19 cellular contexts compared by ENCODE assay signal in the genomic region with DNA sequence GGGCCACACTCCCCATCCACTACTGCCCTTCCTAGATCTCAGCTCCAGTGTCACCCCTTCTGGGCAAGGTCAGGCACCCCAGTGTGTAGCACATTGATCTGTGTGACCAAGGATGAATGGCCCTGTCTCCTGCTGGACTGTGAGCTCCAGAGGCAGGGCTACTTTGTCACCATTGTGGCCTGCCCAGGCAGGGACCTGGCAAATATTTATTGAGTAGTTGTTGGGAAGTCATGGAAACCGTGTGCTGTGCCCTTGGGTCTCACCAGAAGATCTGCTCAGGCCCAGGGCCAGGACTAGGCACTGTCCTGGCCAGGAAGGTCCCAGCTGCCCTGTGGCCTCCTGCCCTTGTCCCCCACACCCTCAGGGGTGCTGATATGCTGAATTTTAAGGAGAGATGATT. TPM values are rescaled to one million over a fixed set of nuclear protein-coding genes. Genes with fewer than 3 reads are reported as not detected.
DNase-seq lines count a peak whose midpoint lies in the region; ATAC-seq and TF ChIP-seq lines count a peak whose summit lies in the region.
"Had no signal": no experiment of that assay in that cellular context is flagged by ENCODE, and none has a peak within 500 bp of the region (broad histone marks: within the 10 kb centered on the region; RNA-seq: fewer than 3 reads in every experiment).

No MANE protein-coding gene starts in this region.

- no peak overlapping the region for H3K4me2 ChIP-seq in H9 (ENCODE audit: insufficient read depth, insufficient read length, low read length)
- H3K4me2 ChIP-seq: A549 had no signal

- H4K91ac ChIP-seq in H9 (ENCODE audit: insufficient read length, low read depth, low read length) = no peak overlapping the region

- H4K5ac ChIP-seq in H9 (ENCODE audit: insufficient read length, low read depth, low read length) = no peak overlapping the region

- no peak overlapping the region for H3T11ph ChIP-seq in H9 (ENCODE audit: low read length)

- no peak overlapping the region for H2AK5ac ChIP-seq in H9 (ENCODE audit: insufficient read length, low read length)

- no peak overlapping the region for H3K23ac ChIP-seq in H9 (ENCODE audit: insufficient read length, low read depth, low read length)

- H3K4me1 ChIP-seq in H9 (ENCODE audit: insufficient read depth, low read length) (no peaks in the 10 kb centered on the region), adrenal gland (replicated peaks in 1 of 2) (peaks cover 0 to 8% of the 10 kb centered on the region in 2 donors), mucosa of descending colon (ENCODE audit: low read depth) (no peaks in the 10 kb centered on the region)
- H3K4me1 ChIP-seq: A549, psoas muscle had no signal

- peaks cover 30% of the 10 kb centered on the region for H3K36me3 Mint-ChIP-seq in activated CD4-positive, alpha-beta T cell treated with anti-CD3 and anti-CD28 coated beads, Interleukin-2, amount 10 ng/mL, durations not matched to agents 24 days and 14 days (ENCODE audit: low read depth)
- peaks cover 5 to 39% (median 13%) of the 10 kb centered on the region in 3 experiments; a peak in 6 of 7 replicates for H3K36me3 Mint-ChIP-seq in H9 (ENCODE audit: insufficient read depth in 1 of 3, low read depth in 3 of 3)
- H3K36me3 Mint-ChIP-seq: naive thymus-derived CD4-positive, alpha-beta T cell had no signal

- H3K4me1 Mint-ChIP-seq in activated CD4-positive, alpha-beta T cell treated with anti-CD3 and anti-CD28 coated beads, Interleukin-2, amount 10 ng/mL, durations not matched to agents 24 days and 14 days = peaks cover 37% of the 10 kb centered on the region
- peaks cover 6 to 14% of the 10 kb centered on the region in 2 experiments; a peak in 3 of 4 replicates for H3K4me1 Mint-ChIP-seq in H9

- peaks cover 5% of the 10 kb centered on the region for H3K79me1 ChIP-seq in H9 (ENCODE audit: insufficient read depth, low read depth, low read length, poor library complexity, severe bottlenecking)

- H3K4me3 ChIP-seq in adrenal gland = no peak overlapping the region
- no peak overlapping the region for H3K4me3 ChIP-seq in mucosa of descending colon
- H3K4me3 ChIP-seq: A549, esophagus squamous epithelium, psoas muscle, SK-N-MC, tibial artery had no signal

- no peak overlapping the region for H2BK12ac ChIP-seq in H9 (ENCODE audit: insufficient read length, low read depth, low read length)

- TF ChIP-seq CTCF in H9 (conservative IDR thresholded peaks at IDR 0.05) = no peak
- TF ChIP-seq CTCF in adrenal gland (IDR thresholded peaks at IDR 0.05) = no peak
- TF ChIP-seq CTCF in mucosa of descending colon (IDR thresholded peaks at IDR 0.05) = no peak

- H2BK5ac ChIP-seq in H9 (ENCODE audit: insufficient read length, low read length) = no peak overlapping the region

- peaks cover 47% of the 10 kb centered on the region; the same call in 1 of the 2 replicates for H3K79me2 ChIP-seq in H9 (ENCODE audit: insufficient read depth, low read length)

- no peak overlapping the region for H2BK120ac ChIP-seq in H9 (ENCODE audit: low read depth, low read length, poor library complexity, severe bottlenecking)

- H4K20me1 ChIP-seq in H9 (ENCODE audit: control insufficient read depth, insufficient read depth, insufficient read length) = no peaks in the 10 kb centered on the region

- whole genome bisulfite sequencing in H9 (ENCODE audit: extremely low coverage, insufficient read length, low lambda C conversion rate) = no CpG with 5 or more reads among the region's 1 CpG
- WGBS in adrenal gland, 4 donors = 33 to 44% (median 38%) methylated on average over 1 of the region's 1 CpG; no CpG with 5 or more reads in 1 of the 4 donors

- H2BK20ac ChIP-seq in H9 (ENCODE audit: low read depth, low read length, poor library complexity, severe bottlenecking) = no peak overlapping the region

- H3K27ac Mint-ChIP-seq in activated CD4-positive, alpha-beta T cell treated with anti-CD3 and anti-CD28 coated beads, Interleukin-2, amount 10 ng/mL, durations not matched to agents 24 days and 14 days = peak overlapping the region; percentile 63
- peak overlapping the region in 2 of 3 experiments; percentile 13 to 78; a peak in 2 of 7 replicates for H3K27ac Mint-ChIP-seq in H9

- peak; percentile 18 for ATAC-seq in mucosa of descending colon
- ATAC-seq: naive thymus-derived CD4-positive, alpha-beta T cell; psoas muscle had no signal

- no peak overlapping the region for H2BK15ac ChIP-seq in H9 (ENCODE audit: low read depth, low read length)

- no peak overlapping the region for H2AFZ ChIP-seq in H9 (ENCODE audit: low read length)

- TF ChIP-seq POLR2A in adrenal gland (IDR thresholded peaks at IDR 0.05) = no peak

- DNase-seq in activated CD4-positive, alpha-beta T cell treated with anti-CD3 and anti-CD28 coated beads, Interleukin-2, amount 10 ng/mL, durations not matched to agents 24 days and 14 days = no peak
- DNase-seq in activated CD4-positive, alpha-beta T cell treated with anti-CD3 and anti-CD28 coated beads, Interleukin-2, amount 50 U/mL, for 4 hours = no peak
- DNase-seq in H9 = peak; percentile 18
- peak in 4 of 7 donors; percentile 43 to 55 (median 44) for DNase-seq in adrenal gland
- no peak for DNase-seq in mucosa of descending colon
- no peak for DNase-seq in 8988T
- no peak for DNase-seq in hippocampal formation (lab: John Stamatoyannopoulos, UW)
- DNase-seq in stimulated activated naive CD4-positive, alpha-beta T cell (lab: John Stamatoyannopoulos, UW) = no peak
- DNase-seq: activated CD4-positive, alpha-beta T cell treated with anti-CD3 and anti-CD28 coated beads for 4 hours; esophagus squamous epithelium; Karpas-422; mammary epithelial cell; naive thymus-derived CD4-positive, alpha-beta T cell; NCI-H2171 treated with DMSO at 0.1 percent for 48 hours; psoas muscle; T1000; tibial artery had no signal

- H3K9me3 ChIP-seq in H9 (ENCODE audit: control insufficient read depth, low read depth, low read length) = no peaks in the 10 kb centered on the region
- no peaks in the 10 kb centered on the region for H3K9me3 ChIP-seq in adrenal gland (replicated peaks in 1 of 3)
- no peaks in the 10 kb centered on the region for H3K9me3 ChIP-seq in mucosa of descending colon
- H3K9me3 ChIP-seq: A549, esophagus squamous epithelium, psoas muscle, tibial artery had no signal

- no peaks in the 10 kb centered on the region for H3K36me3 ChIP-seq in adrenal gland (replicated peaks in 1 of 2)
- H3K36me3 ChIP-seq in mucosa of descending colon (ENCODE audit: low read depth) = no peaks in the 10 kb centered on the region

- H4K8ac ChIP-seq in H9 (replicated peaks; ENCODE audit: insufficient read length, low read depth, low read length) = no peak overlapping the region

- H3K23me2 ChIP-seq in H9 (ENCODE audit: insufficient read length, low read depth, low read length, poor library complexity, severe bottlenecking) = no peaks in the 10 kb centered on the region

- H3K27ac ChIP-seq in H9 (ENCODE audit: insufficient read length, low read depth, low read length) (no peak overlapping the region), adrenal gland (no peak overlapping the region)
- H3K27ac ChIP-seq: esophagus squamous epithelium, psoas muscle, SK-N-MC, tibial artery had no signal

- H3K27me3 Mint-ChIP-seq in activated CD4-positive, alpha-beta T cell treated with anti-CD3 and anti-CD28 coated beads, Interleukin-2, amount 10 ng/mL, durations not matched to agents 24 days and 14 days = no peaks in the 10 kb centered on the region
- H3K27me3 Mint-ChIP-seq in H9 (ENCODE audit: low read depth) = no peaks in the 10 kb centered on the region
- H3K27me3 Mint-ChIP-seq: naive thymus-derived CD4-positive, alpha-beta T cell had no signal

- no peak overlapping the region for H3K4me3 Mint-ChIP-seq in activated CD4-positive, alpha-beta T cell treated with anti-CD3 and anti-CD28 coated beads, Interleukin-2, amount 10 ng/mL, durations not matched to agents 24 days and 14 days
- no peak overlapping the region for H3K4me3 Mint-ChIP-seq in H9
- H3K4me3 Mint-ChIP-seq: naive thymus-derived CD4-positive, alpha-beta T cell had no signal

- H3K4ac ChIP-seq in H9 (ENCODE audit: low read depth, low read length) = no peak overlapping the region

- H3K56ac ChIP-seq in H9 (ENCODE audit: insufficient read length, low read depth, low read length) = no peak overlapping the region

- intact Hi-C loops in activated CD4-positive, alpha-beta T cell treated with anti-CD3 and anti-CD28 coated beads, Interleukin-2, amount 10 ng/mL, durations not matched to agents 24 days and 14 days (cut with micrococcal nuclease) = no loop called here
- intact Hi-C loops in adrenal gland (cut with DNase I) = no loop called here
- intact Hi-C loops in mucosa of descending colon (cut with DNase I, micrococcal nuclease) = no loop called here

- H3K18ac ChIP-seq in H9 (ENCODE audit: insufficient read length, low read depth, low read length) = no peak overlapping the region

- H3K27me3 ChIP-seq in H9 (ENCODE audit: insufficient read depth, low read length) (no peaks in the 10 kb centered on the region), adrenal gland (no peaks in the 10 kb centered on the region)
- H3K27me3 ChIP-seq: esophagus squamous epithelium, tibial artery had no signal

- H3K14ac ChIP-seq in H9 (ENCODE audit: insufficient read depth, low read length) = no peak overlapping the region

- H3K9ac ChIP-seq in H9 (ENCODE audit: extremely low read depth, insufficient read length, low read length) = no peak overlapping the region

- H3K9me3 Mint-ChIP-seq in activated CD4-positive, alpha-beta T cell treated with anti-CD3 and anti-CD28 coated beads, Interleukin-2, amount 10 ng/mL, durations not matched to agents 24 days and 14 days = no peaks in the 10 kb centered on the region
- H3K9me3 Mint-ChIP-seq in H9 = no peaks in the 10 kb centered on the region
- H3K9me3 Mint-ChIP-seq: naive thymus-derived CD4-positive, alpha-beta T cell had no signal

RNA-seq across cellular contexts. Expression of gene NACC1, which starts 10.5 kb away (rescaled TPM):
- total RNA-seq in activated CD4-positive, alpha-beta T cell treated with anti-CD3 and anti-CD28 coated beads, Interleukin-2, amount 10 ng/mL, durations not matched to agents 24 days and 14 days = 118 and 121 TPM in 2 replicates
- total RNA-seq in H9 (2021) = 198 and 210 TPM in 2 replicates
- total RNA-seq in adrenal gland = 10 to 100 TPM; 26.7 to 67.0 (median 48.0) TPM
- polyA plus RNA-seq in adrenal gland = 10 to 100 TPM; 12.4 to 47.7 (median 14.8) TPM
- 10 to 100 TPM; 42.2 to 58.9 (median 54.1) TPM for total RNA-seq in mucosa of descending colon

RNA-seq across cellular contexts. Expression of gene TRMT1, which starts 12.0 kb away (rescaled TPM):
- total RNA-seq in activated CD4-positive, alpha-beta T cell treated with anti-CD3 and anti-CD28 coated beads, Interleukin-2, amount 10 ng/mL, durations not matched to agents 24 days and 14 days = 153 and 155 TPM in 2 replicates
- total RNA-seq in H9 (2021) = 92.8 and 95.7 TPM in 2 replicates
- total RNA-seq in adrenal gland = 10 to 100 TPM; 13.4 to 48.0 (median 35.4) TPM
- polyA plus RNA-seq in adrenal gland = 100 to 1,000 TPM in 2 of 3 donors, 10 to 100 TPM in 1; 15.5 to 229 (median 120) TPM
- 10 to 100 TPM; 26.6 to 37.9 (median 30.0) TPM for total RNA-seq in mucosa of descending colon

RNA-seq across cellular contexts. Expression of gene STX10, which starts 21.6 kb away (rescaled TPM):
- 66.2 and 73.5 TPM in 2 replicates for total RNA-seq in activated CD4-positive, alpha-beta T cell treated with anti-CD3 and anti-CD28 coated beads, Interleukin-2, amount 10 ng/mL, durations not matched to agents 24 days and 14 days
- total RNA-seq in H9 (2021) (39.4 and 40.5 TPM in 2 replicates), adrenal gland (10 to 100 TPM; 30.5 to 90.7 (median 65.0) TPM), mucosa of descending colon (10 to 100 TPM; 48.2 to 59.7 (median 49.3) TPM)
- polyA plus RNA-seq in adrenal gland = 100 to 1,000 TPM in 2 of 3 donors, 10 to 100 TPM in 1; 16.0 to 182 (median 159) TPM

RNA-seq across cellular contexts. Expression of gene IER2, which starts 21.6 kb away (rescaled TPM):
- total RNA-seq in activated CD4-positive, alpha-beta T cell treated with anti-CD3 and anti-CD28 coated beads, Interleukin-2, amount 10 ng/mL, durations not matched to agents 24 days and 14 days = 161 TPM in 2 replicates
- total RNA-seq in H9 (2021) = 160 and 165 TPM in 2 replicates
- total RNA-seq in adrenal gland = 100 to 1,000 TPM in 2 of 8 donors, 10 to 100 TPM in 6; 36.4 to 121 (median 61.8) TPM
- polyA plus RNA-seq in adrenal gland = 100 to 1,000 TPM in 1 of 3 donors, 10 to 100 TPM in 1, 1 to 10 TPM in 1; 7.4 to 120 (median 97.1) TPM
- 100 to 1,000 TPM; 101 to 117 (median 112) TPM for total RNA-seq in mucosa of descending colon

RNA-seq across cellular contexts. Expression of gene LYL1, which starts 25.9 kb away (rescaled TPM):
- total RNA-seq in activated CD4-positive, alpha-beta T cell treated with anti-CD3 and anti-CD28 coated beads, Interleukin-2, amount 10 ng/mL, durations not matched to agents 24 days and 14 days = 2.1 and 2.4 TPM in 2 replicates
- total RNA-seq in H9 (2021) = 0.63 and 0.86 TPM in 2 replicates
- total RNA-seq in adrenal gland = 10 to 100 TPM in 5 of 8 donors, 1 to 10 TPM in 3; 4.3 to 22.5 (median 13.2) TPM
- 10 to 100 TPM in 1 of 3 donors, 1 to 10 TPM in 1, under 1 TPM in 1; 0.38 to 18.7 (median 7.9) TPM for polyA plus RNA-seq in adrenal gland
- total RNA-seq in mucosa of descending colon = 1 to 10 TPM; 1.7 to 7.6 (median 4.7) TPM
- total RNA-seq: mammary epithelial cell had no signal
- polyA plus RNA-seq: mammary epithelial cell had no signal

Comparison
In these comparisons a context has a peak if more than half of its experiments do, and no peak if none do; other contexts are left out.
1. DNase-seq: peak in H9 (single experiment) and adrenal gland (4 of 7); none in activated CD4-positive, alpha-beta T cell treated with anti-CD3 and anti-CD28 coated beads, Interleukin-2, amount 10 ng/mL, durations not matched to agents 24 days and 14 days (single experiment), activated CD4-positive, alpha-beta T cell treated with anti-CD3 and anti-CD28 coated beads, Interleukin-2, amount 50 U/mL, for 4 hours (0 of 2), mucosa of descending colon (0 of 3), 8988T (single experiment), hippocampal formation (0 of 2) and stimulated activated naive CD4-positive, alpha-beta T cell (0 of 6).